1 cellular context compared by ENCODE assay signal in the genomic region with DNA sequence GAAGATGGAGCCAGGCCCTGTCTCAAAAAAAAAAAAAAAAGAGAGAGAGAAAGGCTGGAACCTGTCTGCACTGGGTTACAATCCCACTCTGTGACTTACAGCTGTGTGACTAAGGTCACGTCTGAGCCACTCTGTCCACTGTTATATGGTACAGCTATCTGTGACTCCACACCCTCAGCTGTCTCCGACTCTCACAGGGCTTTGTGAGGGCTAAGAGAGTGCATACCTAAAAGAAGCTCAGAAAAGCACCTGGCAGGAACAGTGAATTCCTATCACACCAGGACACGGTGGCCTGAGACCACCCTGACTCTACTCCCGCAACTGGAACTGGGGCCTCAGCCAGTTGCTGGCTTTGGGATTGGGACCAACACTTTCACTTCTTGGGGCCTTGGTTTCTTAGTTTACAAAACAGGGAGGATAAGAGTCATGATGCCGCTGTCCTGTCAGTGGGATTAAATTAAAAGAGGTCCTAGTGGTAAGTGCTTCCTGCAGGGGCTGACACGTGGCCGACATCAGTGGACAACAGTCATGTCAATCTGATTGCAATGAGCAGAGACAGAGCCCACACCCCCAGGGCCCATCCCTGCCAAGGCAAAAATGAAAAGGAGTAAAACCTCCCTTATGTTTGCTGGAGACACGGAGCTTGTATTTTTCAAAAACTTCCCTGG.
A peak's percentile ranks its signal among the peaks of the same experiment; 100 is the strongest.
TF ChIP-seq lines count a peak whose summit lies in the region.

No MANE protein-coding gene starts in this region.

TF ChIP-seq in K562, 482 proteins besides CTCF, POLR2A, EP300 and RAD21 (continued from another document and continues in another):
- no peak for TF ChIP-seq GABPA (tag; conservative IDR thresholded peaks at IDR 0.05; ENCODE audit: low read depth)
- TF ChIP-seq JUND (IDR thresholded peaks at IDR 0.05; ENCODE audit: borderline replicate concordance, low read depth, low read length): no peak
- TF ChIP-seq JUND (tag; IDR thresholded peaks at IDR 0.05; ENCODE audit: borderline replicate concordance, low read depth, low read length): no peak
- no peak for TF ChIP-seq SRSF7 (optimal IDR thresholded peaks at IDR 0.05; ENCODE audit: low read depth, low read length)
- TF ChIP-seq, protein P1, sequence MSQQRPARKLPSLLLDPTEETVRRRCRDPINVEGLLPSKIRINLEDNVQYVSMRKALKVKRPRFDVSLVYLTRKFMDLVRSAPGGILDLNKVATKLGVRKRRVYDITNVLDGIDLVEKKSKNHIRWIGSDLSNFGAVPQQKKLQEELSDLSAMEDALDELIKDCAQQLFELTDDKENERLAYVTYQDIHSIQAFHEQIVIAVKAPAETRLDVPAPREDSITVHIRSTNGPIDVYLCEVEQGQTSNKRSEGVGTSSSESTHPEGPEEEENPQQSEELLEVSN (IDR thresholded peaks at IDR 0.05; ENCODE audit: borderline replicate concordance in 1 of 2, extremely low read depth in 1 of 2, insufficient read depth in 1 of 2, insufficient read length in 1 of 2, low read depth in 1 of 2, low read length in 1 of 2, poor library complexity in 1 of 2, severe bottlenecking in 1 of 2): peak in 1 of 2 experiments; percentile 10
- TF ChIP-seq ARHGAP35 (IDR thresholded peaks at IDR 0.05; ENCODE audit: partially characterized antibody): no peak
- TF ChIP-seq SOX6 (IDR thresholded peaks at IDR 0.05): no peak
- no peak for TF ChIP-seq SUPT5H (IDR thresholded peaks at IDR 0.05)
- no peak for TF ChIP-seq SNIP1 (IDR thresholded peaks at IDR 0.05; ENCODE audit: low read depth)
- TF ChIP-seq, protein P2, sequence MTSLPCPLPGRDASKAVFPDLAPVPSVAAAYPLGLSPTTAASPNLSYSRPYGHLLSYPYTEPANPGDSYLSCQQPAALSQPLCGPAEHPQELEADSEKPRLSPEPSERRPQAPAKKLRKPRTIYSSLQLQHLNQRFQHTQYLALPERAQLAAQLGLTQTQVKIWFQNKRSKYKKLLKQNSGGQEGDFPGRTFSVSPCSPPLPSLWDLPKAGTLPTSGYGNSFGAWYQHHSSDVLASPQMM (CRISPR knock-in tag; IDR thresholded peaks at IDR 0.05): no peak
- no peak for TF ChIP-seq KAT8 (IDR thresholded peaks at IDR 0.05; ENCODE audit: low read depth)
- no peak for TF ChIP-seq KDM4B (IDR thresholded peaks at IDR 0.05; ENCODE audit: borderline replicate concordance in 2 of 2, low read depth in 1 of 2)
- no peak for TF ChIP-seq NUFIP1 (IDR thresholded peaks at IDR 0.05; ENCODE audit: partially characterized antibody)
- TF ChIP-seq RBFOX2 (IDR thresholded peaks at IDR 0.05; ENCODE audit: low read depth, low read length): no peak
- no peak for TF ChIP-seq CREM (IDR thresholded peaks at IDR 0.05; ENCODE audit: low read depth)
- TF ChIP-seq CAMTA2 (CRISPR knock-in tag; conservative IDR thresholded peaks at IDR 0.05): no peak
- no peak for TF ChIP-seq POLR2AphosphoS5 (IDR thresholded peaks at IDR 0.05; ENCODE audit: control insufficient read depth, insufficient read depth, low read depth, low read length)
- TF ChIP-seq, protein P3, sequence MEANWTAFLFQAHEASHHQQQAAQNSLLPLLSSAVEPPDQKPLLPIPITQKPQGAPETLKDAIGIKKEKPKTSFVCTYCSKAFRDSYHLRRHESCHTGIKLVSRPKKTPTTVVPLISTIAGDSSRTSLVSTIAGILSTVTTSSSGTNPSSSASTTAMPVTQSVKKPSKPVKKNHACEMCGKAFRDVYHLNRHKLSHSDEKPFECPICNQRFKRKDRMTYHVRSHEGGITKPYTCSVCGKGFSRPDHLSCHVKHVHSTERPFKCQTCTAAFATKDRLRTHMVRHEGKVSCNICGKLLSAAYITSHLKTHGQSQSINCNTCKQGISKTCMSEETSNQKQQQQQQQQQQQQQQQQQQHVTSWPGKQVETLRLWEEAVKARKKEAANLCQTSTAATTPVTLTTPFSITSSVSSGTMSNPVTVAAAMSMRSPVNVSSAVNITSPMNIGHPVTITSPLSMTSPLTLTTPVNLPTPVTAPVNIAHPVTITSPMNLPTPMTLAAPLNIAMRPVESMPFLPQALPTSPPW (CRISPR knock-in tag; IDR thresholded peaks at IDR 0.05): peak; percentile 46; the same call in 1 of the 2 replicates
- TF ChIP-seq ZNF175 (CRISPR knock-in tag; IDR thresholded peaks at IDR 0.05; ENCODE audit: low read depth): no peak
- no peak for TF ChIP-seq EZH2 (IDR thresholded peaks at IDR 0.05; ENCODE audit: borderline replicate concordance, low read depth, low read length)
- TF ChIP-seq, protein P4, sequence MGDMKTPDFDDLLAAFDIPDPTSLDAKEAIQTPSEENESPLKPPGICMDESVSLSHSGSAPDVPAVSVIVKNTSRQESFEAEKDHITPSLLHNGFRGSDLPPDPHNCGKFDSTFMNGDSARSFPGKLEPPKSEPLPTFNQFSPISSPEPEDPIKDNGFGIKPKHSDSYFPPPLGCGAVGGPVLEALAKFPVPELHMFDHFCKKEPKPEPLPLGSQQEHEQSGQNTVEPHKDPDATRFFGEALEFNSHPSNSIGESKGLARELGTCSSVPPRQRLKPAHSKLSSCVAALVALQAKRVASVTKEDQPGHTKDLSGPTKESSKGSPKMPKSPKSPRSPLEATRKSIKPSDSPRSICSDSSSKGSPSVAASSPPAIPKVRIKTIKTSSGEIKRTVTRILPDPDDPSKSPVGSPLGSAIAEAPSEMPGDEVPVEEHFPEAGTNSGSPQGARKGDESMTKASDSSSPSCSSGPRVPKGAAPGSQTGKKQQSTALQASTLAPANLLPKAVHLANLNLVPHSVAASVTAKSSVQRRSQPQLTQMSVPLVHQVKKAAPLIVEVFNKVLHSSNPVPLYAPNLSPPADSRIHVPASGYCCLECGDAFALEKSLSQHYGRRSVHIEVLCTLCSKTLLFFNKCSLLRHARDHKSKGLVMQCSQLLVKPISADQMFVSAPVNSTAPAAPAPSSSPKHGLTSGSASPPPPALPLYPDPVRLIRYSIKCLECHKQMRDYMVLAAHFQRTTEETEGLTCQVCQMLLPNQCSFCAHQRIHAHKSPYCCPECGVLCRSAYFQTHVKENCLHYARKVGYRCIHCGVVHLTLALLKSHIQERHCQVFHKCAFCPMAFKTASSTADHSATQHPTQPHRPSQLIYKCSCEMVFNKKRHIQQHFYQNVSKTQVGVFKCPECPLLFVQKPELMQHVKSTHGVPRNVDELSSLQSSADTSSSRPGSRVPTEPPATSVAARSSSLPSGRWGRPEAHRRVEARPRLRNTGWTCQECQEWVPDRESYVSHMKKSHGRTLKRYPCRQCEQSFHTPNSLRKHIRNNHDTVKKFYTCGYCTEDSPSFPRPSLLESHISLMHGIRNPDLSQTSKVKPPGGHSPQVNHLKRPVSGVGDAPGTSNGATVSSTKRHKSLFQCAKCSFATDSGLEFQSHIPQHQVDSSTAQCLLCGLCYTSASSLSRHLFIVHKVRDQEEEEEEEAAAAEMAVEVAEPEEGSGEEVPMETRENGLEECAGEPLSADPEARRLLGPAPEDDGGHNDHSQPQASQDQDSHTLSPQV (IDR thresholded peaks at IDR 0.05): peak; percentile 90
- TF ChIP-seq, protein P5, sequence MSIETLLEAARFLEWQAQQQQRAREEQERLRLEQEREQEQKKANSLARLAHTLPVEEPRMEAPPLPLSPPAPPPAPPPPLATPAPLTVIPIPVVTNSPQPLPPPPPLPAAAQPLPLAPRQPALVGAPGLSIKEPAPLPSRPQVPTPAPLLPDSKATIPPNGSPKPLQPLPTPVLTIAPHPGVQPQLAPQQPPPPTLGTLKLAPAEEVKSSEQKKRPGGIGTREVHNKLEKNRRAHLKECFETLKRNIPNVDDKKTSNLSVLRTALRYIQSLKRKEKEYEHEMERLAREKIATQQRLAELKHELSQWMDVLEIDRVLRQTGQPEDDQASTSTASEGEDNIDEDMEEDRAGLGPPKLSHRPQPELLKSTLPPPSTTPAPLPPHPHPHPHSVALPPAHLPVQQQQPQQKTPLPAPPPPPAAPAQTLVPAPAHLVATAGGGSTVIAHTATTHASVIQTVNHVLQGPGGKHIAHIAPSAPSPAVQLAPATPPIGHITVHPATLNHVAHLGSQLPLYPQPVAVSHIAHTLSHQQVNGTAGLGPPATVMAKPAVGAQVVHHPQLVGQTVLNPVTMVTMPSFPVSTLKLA (conservative IDR thresholded peaks at IDR 0.05): peak; percentile 57 to 75; a peak in 3 of 4 replicates
- TF ChIP-seq ZNF274 (IDR thresholded peaks at IDR 0.05; ENCODE audit: borderline replicate concordance, low read depth, low read length): no peak
- peak; percentile 26; the same call in 1 of the 2 replicates for TF ChIP-seq BCOR (IDR thresholded peaks at IDR 0.05)
- TF ChIP-seq, protein P6, sequence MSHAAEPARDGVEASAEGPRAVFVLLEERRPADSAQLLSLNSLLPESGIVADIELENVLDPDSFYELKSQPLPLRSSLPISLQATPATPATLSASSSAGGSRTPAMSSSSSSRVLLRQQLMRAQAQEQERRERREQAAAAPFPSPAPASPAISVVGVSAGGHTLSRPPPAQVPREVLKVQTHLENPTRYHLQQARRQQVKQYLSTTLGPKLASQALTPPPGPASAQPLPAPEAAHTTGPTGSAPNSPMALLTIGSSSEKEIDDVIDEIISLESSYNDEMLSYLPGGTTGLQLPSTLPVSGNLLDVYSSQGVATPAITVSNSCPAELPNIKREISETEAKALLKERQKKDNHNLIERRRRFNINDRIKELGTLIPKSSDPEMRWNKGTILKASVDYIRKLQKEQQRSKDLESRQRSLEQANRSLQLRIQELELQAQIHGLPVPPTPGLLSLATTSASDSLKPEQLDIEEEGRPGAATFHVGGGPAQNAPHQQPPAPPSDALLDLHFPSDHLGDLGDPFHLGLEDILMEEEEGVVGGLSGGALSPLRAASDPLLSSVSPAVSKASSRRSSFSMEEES (CRISPR knock-in tag; IDR thresholded peaks at IDR 0.05): no peak
- TF ChIP-seq, protein P7, sequence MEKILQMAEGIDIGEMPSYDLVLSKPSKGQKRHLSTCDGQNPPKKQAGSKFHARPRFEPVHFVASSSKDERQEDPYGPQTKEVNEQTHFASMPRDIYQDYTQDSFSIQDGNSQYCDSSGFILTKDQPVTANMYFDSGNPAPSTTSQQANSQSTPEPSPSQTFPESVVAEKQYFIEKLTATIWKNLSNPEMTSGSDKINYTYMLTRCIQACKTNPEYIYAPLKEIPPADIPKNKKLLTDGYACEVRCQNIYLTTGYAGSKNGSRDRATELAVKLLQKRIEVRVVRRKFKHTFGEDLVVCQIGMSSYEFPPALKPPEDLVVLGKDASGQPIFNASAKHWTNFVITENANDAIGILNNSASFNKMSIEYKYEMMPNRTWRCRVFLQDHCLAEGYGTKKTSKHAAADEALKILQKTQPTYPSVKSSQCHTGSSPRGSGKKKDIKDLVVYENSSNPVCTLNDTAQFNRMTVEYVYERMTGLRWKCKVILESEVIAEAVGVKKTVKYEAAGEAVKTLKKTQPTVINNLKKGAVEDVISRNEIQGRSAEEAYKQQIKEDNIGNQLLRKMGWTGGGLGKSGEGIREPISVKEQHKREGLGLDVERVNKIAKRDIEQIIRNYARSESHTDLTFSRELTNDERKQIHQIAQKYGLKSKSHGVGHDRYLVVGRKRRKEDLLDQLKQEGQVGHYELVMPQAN (IDR thresholded peaks at IDR 0.05; ENCODE audit: borderline replicate concordance): no peak
- TF ChIP-seq MEF2D (tag; conservative IDR thresholded peaks at IDR 0.05; ENCODE audit: low read depth): no peak
- TF ChIP-seq ZNF551 (CRISPR knock-in tag; IDR thresholded peaks at IDR 0.05): no peak
- TF ChIP-seq MCM3 (IDR thresholded peaks at IDR 0.05): no peak
